In the genomic region with DNA sequence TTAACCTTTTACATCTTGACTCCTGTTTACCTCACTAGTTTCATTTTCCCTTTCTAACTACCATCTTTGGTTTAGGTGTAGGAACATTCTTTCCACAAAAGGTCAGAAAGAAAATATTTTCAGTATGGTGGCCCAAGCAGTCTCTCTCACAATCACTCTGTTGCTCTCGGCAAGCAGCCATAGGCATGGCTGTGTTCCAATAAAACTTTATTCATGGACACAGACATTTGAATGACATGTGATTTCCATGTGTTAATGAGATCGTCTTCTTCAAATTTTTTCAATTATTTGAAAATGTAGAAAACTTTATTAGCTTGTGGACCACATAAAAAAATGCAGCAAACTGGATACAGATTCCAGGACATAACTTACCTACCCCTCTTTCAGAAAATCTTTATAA, we compare ENCODE assay signal across 16 cellular contexts.
A peak's percentile ranks its signal among the peaks of the same experiment; 100 is the strongest.
DNase-seq lines count a peak whose midpoint lies in the region; ATAC-seq and TF ChIP-seq lines count a peak whose summit lies in the region.
"Had no signal": no experiment of that assay in that cellular context is flagged by ENCODE, and none has a peak within 500 bp of the region (broad histone marks: within the 10 kb centered on the region; RNA-seq: fewer than 3 reads in every experiment).

No MANE protein-coding gene starts in this region.

- H3K4me3 Mint-ChIP-seq in endothelial cell (ENCODE audit: unreplicated experiment), result no peak overlapping the region
- H3K4me3 Mint-ChIP-seq: CD14-positive monocyte; CD8-positive, alpha-beta T cell; IgD-negative memory B cell had no signal

- H2AFZ ChIP-seq in Loucy (ENCODE audit: low read length), result no peak overlapping the region

- H3K4me1 ChIP-seq in BLaER1 treated with 17β-estradiol and CSF1 and Interleukin-3, amounts not matched to agents 10 nM and 100 nM, result peaks cover 28 to 73% (median 56%) of the 10 kb centered on the region in 10 experiments
- peaks cover 64% of the 10 kb centered on the region for H3K4me1 ChIP-seq in Loucy (ENCODE audit: insufficient read depth, low read length, poor library complexity, severe bottlenecking)
- H3K4me1 ChIP-seq: Caco-2 had no signal

- no peaks in the 10 kb centered on the region for H3K9me2 ChIP-seq in Loucy (replicated peaks; ENCODE audit: low read depth, low read length)

- no peaks in the 10 kb centered on the region for H3K27me3 ChIP-seq in BLaER1 treated with 17β-estradiol and CSF1 and Interleukin-3, amounts not matched to agents 10 nM and 100 nM
- H3K27me3 ChIP-seq in Loucy (ENCODE audit: insufficient read depth, low read length, poor library complexity, severe bottlenecking), result no peaks in the 10 kb centered on the region

- no peak for ATAC-seq in Right ventricle myocardium inferior
- ATAC-seq in GM21723 (IDR thresholded peaks at IDR 0.05; ENCODE audit: unreplicated experiment), result no peak
- ATAC-seq: CD8-positive, alpha-beta T cell; HCT116 had no signal

- no peak overlapping the region for H3K4me3 ChIP-seq in BLaER1 treated with 17β-estradiol and CSF1 and Interleukin-3, amounts not matched to agents 10 nM and 100 nM
- peak overlapping the region; percentile 23 for H3K4me3 ChIP-seq in Loucy (ENCODE audit: low read length, poor library complexity, severe bottlenecking)
- H3K4me3 ChIP-seq in foreskin fibroblast (ENCODE audit: low read depth in 1 of 2, low read length in 2 of 2), result no peak overlapping the region

- DNase-seq in OCI-M1 (lab: John Stamatoyannopoulos, UW) (peak; percentile 39), endothelial cell (ENCODE audit: low spot score) (no peak), Right ventricle myocardium inferior (ENCODE audit: missing footprints) (no peak), T-helper 9 cell (no peak), foreskin fibroblast (no peak)
- DNase-seq: ACHN; Caco-2; CD8-positive, alpha-beta T cell; DND-41; GF-D8 had no signal

- H3K9ac ChIP-seq in BLaER1 treated with 17β-estradiol and CSF1 and Interleukin-3, amounts not matched to agents 10 nM and 100 nM, result no peak overlapping the region
- peak overlapping the region; percentile 66 for H3K9ac ChIP-seq in Loucy (ENCODE audit: low read depth, low read length, poor library complexity, severe bottlenecking)

- peaks cover 8% of the 10 kb centered on the region; the same call in 1 of the 2 replicates for H3K79me2 ChIP-seq in Loucy (ENCODE audit: insufficient read depth, low read length)

- H3F3A ChIP-seq in Loucy (ENCODE audit: low read depth), result no peaks in the 10 kb centered on the region; the same call in 1 of the 2 replicates

- no peaks in the 10 kb centered on the region for H3K9me3 ChIP-seq in BLaER1 treated with 17β-estradiol and CSF1 and Interleukin-3, amounts not matched to agents 10 nM and 100 nM (replicated peaks in 1 of 11)
- H3K9me3 ChIP-seq in Loucy (ENCODE audit: insufficient read depth, low read depth, low read length), result peaks cover 1% of the 10 kb centered on the region; the same call in 1 of the 2 replicates
- H3K9me3 ChIP-seq: Caco-2 had no signal

- H3K4me2 ChIP-seq in BLaER1 treated with 17β-estradiol and CSF1 and Interleukin-3, amounts not matched to agents 10 nM and 100 nM, result peak overlapping the region in 7 of 11 experiments; percentile 40 to 80 (median 71); a peak in 12 of 22 replicates
- peak overlapping the region; percentile 61 for H3K4me2 ChIP-seq in Loucy (ENCODE audit: low read depth, low read length, poor library complexity, severe bottlenecking)

- H4K20me1 ChIP-seq in BLaER1 treated with 17β-estradiol and CSF1 and Interleukin-3, amounts not matched to agents 10 nM and 100 nM, result no peaks in the 10 kb centered on the region
- H4K20me1 ChIP-seq in Loucy (ENCODE audit: insufficient read depth, low read length, poor library complexity, severe bottlenecking), result no peaks in the 10 kb centered on the region

- H3K36me3 ChIP-seq in BLaER1 treated with 17β-estradiol and CSF1 and Interleukin-3, amounts not matched to agents 10 nM and 100 nM, result no peaks in the 10 kb centered on the region
- no peaks in the 10 kb centered on the region for H3K36me3 ChIP-seq in Loucy (ENCODE audit: insufficient read depth, low read length)

- no peaks in the 10 kb centered on the region for H3K9me3 Mint-ChIP-seq in endothelial cell (ENCODE audit: unreplicated experiment)
- H3K9me3 Mint-ChIP-seq: CD14-positive monocyte had no signal

- H3K36me3 Mint-ChIP-seq in endothelial cell (ENCODE audit: low read depth, unreplicated experiment), result no peaks in the 10 kb centered on the region
- H3K36me3 Mint-ChIP-seq: CD14-positive monocyte; CD8-positive, alpha-beta T cell; IgD-negative memory B cell had no signal

- H3K27ac Mint-ChIP-seq in endothelial cell (ENCODE audit: unreplicated experiment), result peak overlapping the region; percentile 79
- H3K27ac Mint-ChIP-seq: CD14-positive monocyte; CD8-positive, alpha-beta T cell; IgD-negative memory B cell had no signal

- TF ChIP-seq CTCF in Loucy (conservative IDR thresholded peaks at IDR 0.05; ENCODE audit: low read length) (no peak), endothelial cell (IDR thresholded peaks at IDR 0.05; ENCODE audit: unreplicated experiment) (no peak), foreskin fibroblast (IDR thresholded peaks at IDR 0.05; ENCODE audit: low read depth, low read length) (no peak)

- H3K27ac ChIP-seq in BLaER1 treated with 17β-estradiol and CSF1 and Interleukin-3, amounts not matched to agents 10 nM and 100 nM, result peak overlapping the region in 6 of 11 experiments; percentile 33 to 75 (median 58); a peak in 13 of 22 replicates

- peaks cover 3% of the 10 kb centered on the region for H3K27me3 Mint-ChIP-seq in endothelial cell (ENCODE audit: unreplicated experiment)
- H3K27me3 Mint-ChIP-seq: IgD-negative memory B cell had no signal

- peaks cover 39% of the 10 kb centered on the region for H3K4me1 Mint-ChIP-seq in endothelial cell (ENCODE audit: unreplicated experiment)

- intact Hi-C loops in Right ventricle myocardium inferior (cut with DNase I), result no loop called here
